39 cellular contexts compared by ENCODE assay signal in the genomic region with DNA sequence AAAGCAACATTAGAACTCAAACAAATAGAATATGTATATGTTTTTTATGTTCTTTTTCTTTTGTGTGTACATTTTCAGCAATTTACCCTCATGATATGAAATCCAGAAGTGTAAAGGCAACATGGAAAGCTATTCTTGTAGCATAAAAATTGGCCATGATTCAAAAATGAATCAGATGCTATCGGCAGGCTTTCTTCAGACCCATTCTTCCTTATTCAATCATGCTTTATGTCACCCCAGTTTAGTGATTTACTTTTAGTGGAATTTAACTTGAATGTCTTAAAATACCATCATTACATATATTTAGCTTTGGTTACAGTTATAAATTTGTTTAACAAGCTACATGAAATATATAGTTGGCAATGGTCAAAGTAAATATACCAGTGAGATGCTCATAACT. TPM values are rescaled to one million over a fixed set of nuclear protein-coding genes. Genes with fewer than 3 reads are reported as not detected.
"Had no signal": no experiment of that assay in that cellular context is flagged by ENCODE, and none has a peak within 500 bp of the region (broad histone marks: within the 10 kb centered on the region; RNA-seq: fewer than 3 reads in every experiment).

No MANE protein-coding gene starts in this region.

- ATAC-seq: activated CD8-positive, alpha-beta T cell treated with anti-CD3 and anti-CD28 coated beads for 36 hours; activated naive CD4-positive, alpha-beta T cell treated with anti-CD3 and anti-CD28 coated beads, Interleukin-2, amount 50 U/mL, for 72 hours; activated T-cell treated with anti-CD3 and anti-CD28 coated beads, Interleukin-2, amount 50 U/mL, for 4 hours; activated T-cell treated with anti-CD3 and anti-CD28 coated beads, Interleukin-2, amount 50 U/mL, for 72 hours; activated T-helper 17 cell treated with anti-CD3 and anti-CD28 coated beads, Interleukin-2, amount 50 U/mL, for 72 hours; body of pancreas had no signal

- H3K27ac Mint-ChIP-seq: activated B cell treated with CpG ODN at 0.5 μM for 24 hours; activated CD4-positive, alpha-beta memory T cell treated with anti-CD3 and anti-CD28 coated beads for 36 hours; activated CD4-positive, alpha-beta T cell treated with anti-CD3 and anti-CD28 coated beads, Interleukin-2, amount 10 ng/mL, durations not matched to agents 24 days and 14 days; activated CD8-positive, alpha-beta T cell treated with anti-CD3 and anti-CD28 coated beads for 36 hours; activated naive CD4-positive, alpha-beta T cell treated with anti-CD3 and anti-CD28 coated beads for 36 hours; activated naive CD4-positive, alpha-beta T cell treated with anti-CD3 and anti-CD28 coated beads, Interleukin-2, amount 50 U/mL, for 72 hours; activated naive CD8-positive, alpha-beta T cell treated with anti-CD3 and anti-CD28 coated beads for 36 hours; activated T-cell treated with anti-CD3 and anti-CD28 coated beads, Interleukin-2, amount 50 U/mL, for 72 hours; activated T-helper 1 cell treated with anti-CD3 and anti-CD28 coated beads, Interleukin-12 subunit alpha, Interleukin-12 subunit beta, Interleukin-2, Interleukin-4 antibody, amounts not matched to agents 30 ng/mL and 10 ng/mL and 1 ng/mL, durations not matched to agents 14 hours and 24 hours and 36 hours; activated T-helper 17 cell treated with anti-CD3 and anti-CD28 coated beads, Interleukin-2, amount 50 U/mL, for 72 hours; T-helper 1 cell treated with Interleukin-12 subunit alpha and Interleukin-12 subunit beta and Interleukin-4 antibody, amounts not matched to agents 30 μg/mL and 1 μg/mL, for 36 hours; T-helper 2 cell treated with Interferon-gamma antibody and Interleukin-4, amounts not matched to agents 5 μg/mL and 100 μg/mL, for 36 hours had no signal

- DNase-seq: activated B cell treated with CpG ODN at 0.5 μM for 24 hours; activated CD4-positive, alpha-beta memory T cell treated with anti-CD3 and anti-CD28 coated beads for 36 hours; activated CD4-positive, alpha-beta T cell treated with anti-CD3 and anti-CD28 coated beads for 4 hours; activated CD4-positive, alpha-beta T cell treated with anti-CD3 and anti-CD28 coated beads, Interleukin-2, amount 10 ng/mL, durations not matched to agents 24 days and 14 days; activated CD4-positive, alpha-beta T cell treated with anti-CD3 and anti-CD28 coated beads, Interleukin-2, amount 50 U/mL, for 1 hour; activated CD4-positive, alpha-beta T cell treated with anti-CD3 and anti-CD28 coated beads, Interleukin-2, amount 50 U/mL, for 4 hours; activated CD4-positive, CD25-positive, alpha-beta regulatory T cell treated with anti-CD3 and anti-CD28 coated beads, Interleukin-2, amount 50 U/mL, for 72 hours; activated CD8-positive, alpha-beta memory T cell treated with anti-CD3 and anti-CD28 coated beads, Interleukin-2, amount 50 U/mL, for 4 hours; activated CD8-positive, alpha-beta T cell treated with anti-CD3 and anti-CD28 coated beads for 36 hours; activated effector memory CD4-positive, alpha-beta T cell treated with anti-CD3 and anti-CD28 coated beads, Interleukin-2, amount 50 U/mL, for 16 hours; activated gamma-delta T cell treated with Interleukin-2 at 50 U/mL for 16 hours; activated naive CD4-positive, alpha-beta T cell; activated naive CD4-positive, alpha-beta T cell treated with anti-CD3 and anti-CD28 coated beads for 36 hours; activated naive CD4-positive, alpha-beta T cell treated with anti-CD3 and anti-CD28 coated beads, Interleukin-2, amount 50 U/mL, for 16 hours; activated naive CD8-positive, alpha-beta T cell treated with anti-CD3 and anti-CD28 coated beads for 36 hours; activated T-cell treated with anti-CD3 and anti-CD28 coated beads for 4 hours; activated T-cell treated with anti-CD3 and anti-CD28 coated beads, Interleukin-2, amount 50 U/mL, for 1 hour; activated T-cell treated with anti-CD3 and anti-CD28 coated beads, Interleukin-2, amount 50 U/mL, for 4 hours; activated T-cell treated with anti-CD3 and anti-CD28 coated beads, Interleukin-2, amount 50 U/mL, for 72 hours; adrenal gland; amniotic stem cell; aorta; body of pancreas; brain microvascular endothelial cell; central memory CD4-positive, alpha-beta T cell; T-helper 1 cell; T-helper 2 cell; T-helper 9 cell had no signal

- H3K27me3 ChIP-seq: adrenal gland, body of pancreas, brain microvascular endothelial cell, breast epithelium had no signal

- H3K36me3 Mint-ChIP-seq: activated CD4-positive, alpha-beta memory T cell treated with anti-CD3 and anti-CD28 coated beads for 36 hours; activated naive CD4-positive, alpha-beta T cell treated with anti-CD3 and anti-CD28 coated beads, Interleukin-2, amount 50 U/mL, for 72 hours; activated naive CD8-positive, alpha-beta T cell treated with anti-CD3 and anti-CD28 coated beads for 36 hours had no signal

- H3K9me3 Mint-ChIP-seq: activated B cell treated with CpG ODN at 0.5 μM for 24 hours; activated CD4-positive, alpha-beta memory T cell treated with anti-CD3 and anti-CD28 coated beads for 36 hours; activated CD4-positive, alpha-beta T cell treated with anti-CD3 and anti-CD28 coated beads, Interleukin-2, amount 10 ng/mL, durations not matched to agents 24 days and 14 days; activated CD8-positive, alpha-beta T cell treated with anti-CD3 and anti-CD28 coated beads for 36 hours; activated naive CD4-positive, alpha-beta T cell treated with anti-CD3 and anti-CD28 coated beads for 36 hours; activated naive CD4-positive, alpha-beta T cell treated with anti-CD3 and anti-CD28 coated beads, Interleukin-2, amount 50 U/mL, for 72 hours; activated naive CD8-positive, alpha-beta T cell treated with anti-CD3 and anti-CD28 coated beads for 36 hours; activated T-cell treated with anti-CD3 and anti-CD28 coated beads, Interleukin-2, amount 50 U/mL, for 4 hours; activated T-cell treated with anti-CD3 and anti-CD28 coated beads, Interleukin-2, amount 50 U/mL, for 72 hours; activated T-helper 1 cell treated with anti-CD3 and anti-CD28 coated beads, Interleukin-12 subunit alpha, Interleukin-12 subunit beta, Interleukin-2, Interleukin-4 antibody, amounts not matched to agents 30 ng/mL and 10 ng/mL and 1 ng/mL, durations not matched to agents 14 hours and 24 hours and 36 hours; activated T-helper 17 cell treated with anti-CD3 and anti-CD28 coated beads, Interleukin-2, amount 50 U/mL, for 72 hours; T-helper 1 cell treated with Interleukin-12 subunit alpha and Interleukin-12 subunit beta and Interleukin-4 antibody, amounts not matched to agents 30 μg/mL and 1 μg/mL, for 36 hours; T-helper 2 cell treated with Interferon-gamma antibody and Interleukin-4, amounts not matched to agents 5 μg/mL and 100 μg/mL, for 36 hours had no signal

- H3K4me3 ChIP-seq: adrenal gland, body of pancreas, breast epithelium had no signal

- H3K4me1 ChIP-seq: adrenal gland, body of pancreas, breast epithelium had no signal

- H3K36me3 ChIP-seq: adrenal gland, brain microvascular endothelial cell, breast epithelium had no signal

- H3K9me3 ChIP-seq: adrenal gland, body of pancreas, breast epithelium had no signal

- H3K27ac ChIP-seq: adrenal gland, body of pancreas, brain microvascular endothelial cell, breast epithelium, VCaP had no signal

- H3K27me3 Mint-ChIP-seq: activated B cell treated with CpG ODN at 0.5 μM for 24 hours; activated CD4-positive, alpha-beta memory T cell treated with anti-CD3 and anti-CD28 coated beads for 36 hours; activated T-helper 17 cell treated with anti-CD3 and anti-CD28 coated beads, Interleukin-2, amount 50 U/mL, for 72 hours had no signal

- H3K4me1 Mint-ChIP-seq: activated B cell treated with CpG ODN at 0.5 μM for 24 hours; activated CD4-positive, alpha-beta T cell treated with anti-CD3 and anti-CD28 coated beads, Interleukin-2, amount 10 ng/mL, durations not matched to agents 24 days and 14 days; activated naive CD8-positive, alpha-beta T cell treated with anti-CD3 and anti-CD28 coated beads for 36 hours; activated T-helper 17 cell treated with anti-CD3 and anti-CD28 coated beads, Interleukin-2, amount 50 U/mL, for 72 hours had no signal

- H3K4me3 Mint-ChIP-seq: activated B cell treated with CpG ODN at 0.5 μM for 24 hours; activated CD4-positive, alpha-beta memory T cell treated with anti-CD3 and anti-CD28 coated beads for 36 hours; activated CD4-positive, alpha-beta T cell treated with anti-CD3 and anti-CD28 coated beads, Interleukin-2, amount 10 ng/mL, durations not matched to agents 24 days and 14 days; activated CD8-positive, alpha-beta T cell treated with anti-CD3 and anti-CD28 coated beads for 36 hours; activated naive CD4-positive, alpha-beta T cell treated with anti-CD3 and anti-CD28 coated beads for 36 hours; activated naive CD8-positive, alpha-beta T cell treated with anti-CD3 and anti-CD28 coated beads for 36 hours; activated T-cell treated with anti-CD3 and anti-CD28 coated beads, Interleukin-2, amount 50 U/mL, for 4 hours; activated T-cell treated with anti-CD3 and anti-CD28 coated beads, Interleukin-2, amount 50 U/mL, for 72 hours; activated T-helper 1 cell treated with anti-CD3 and anti-CD28 coated beads, Interleukin-12 subunit alpha, Interleukin-12 subunit beta, Interleukin-2, Interleukin-4 antibody, amounts not matched to agents 30 ng/mL and 10 ng/mL and 1 ng/mL, durations not matched to agents 14 hours and 24 hours and 36 hours; activated T-helper 17 cell treated with anti-CD3 and anti-CD28 coated beads, Interleukin-2, amount 50 U/mL, for 72 hours; T-helper 1 cell treated with Interleukin-12 subunit alpha and Interleukin-12 subunit beta and Interleukin-4 antibody, amounts not matched to agents 30 μg/mL and 1 μg/mL, for 36 hours; T-helper 2 cell treated with Interferon-gamma antibody and Interleukin-4, amounts not matched to agents 5 μg/mL and 100 μg/mL, for 36 hours had no signal

RNA-seq across cellular contexts. Expression of a gene that starts 21.4 kb away (rescaled TPM):
- total RNA-seq: activated B cell treated with CpG ODN at 0.5 μM for 24 hours; activated CD4-positive, alpha-beta memory T cell treated with anti-CD3 and anti-CD28 coated beads for 36 hours; activated CD4-positive, alpha-beta T cell treated with anti-CD3 and anti-CD28 coated beads, Interleukin-2, amount 10 ng/mL, durations not matched to agents 24 days and 14 days; activated CD8-positive, alpha-beta memory T cell treated with anti-CD3 and anti-CD28 coated beads for 36 hours; activated CD8-positive, alpha-beta T cell treated with anti-CD3 and anti-CD28 coated beads for 36 hours; activated naive CD4-positive, alpha-beta T cell treated with anti-CD3 and anti-CD28 coated beads for 36 hours; activated naive CD4-positive, alpha-beta T cell treated with anti-CD3 and anti-CD28 coated beads, Interleukin-2, amount 50 U/mL, for 72 hours; activated naive CD8-positive, alpha-beta T cell treated with anti-CD3 and anti-CD28 coated beads for 36 hours; activated T-cell treated with anti-CD3 and anti-CD28 coated beads, Interleukin-2, amount 50 U/mL, for 4 hours; activated T-cell treated with anti-CD3 and anti-CD28 coated beads, Interleukin-2, amount 50 U/mL, for 72 hours; activated T-helper 1 cell treated with anti-CD3 and anti-CD28 coated beads, Interleukin-12 subunit alpha, Interleukin-12 subunit beta, Interleukin-2, Interleukin-4 antibody, amounts not matched to agents 30 ng/mL and 10 ng/mL and 1 ng/mL, durations not matched to agents 14 hours and 24 hours and 36 hours; activated T-helper 17 cell treated with anti-CD3 and anti-CD28 coated beads, Interleukin-2, amount 50 U/mL, for 72 hours; adrenal gland; aorta; astrocyte; body of pancreas; breast epithelium; cardiac septum; cerebellum had no signal
- polyA plus RNA-seq: adrenal gland, aorta had no signal
